ENCODE assay signal across 18 cellular contexts in the genomic region with DNA sequence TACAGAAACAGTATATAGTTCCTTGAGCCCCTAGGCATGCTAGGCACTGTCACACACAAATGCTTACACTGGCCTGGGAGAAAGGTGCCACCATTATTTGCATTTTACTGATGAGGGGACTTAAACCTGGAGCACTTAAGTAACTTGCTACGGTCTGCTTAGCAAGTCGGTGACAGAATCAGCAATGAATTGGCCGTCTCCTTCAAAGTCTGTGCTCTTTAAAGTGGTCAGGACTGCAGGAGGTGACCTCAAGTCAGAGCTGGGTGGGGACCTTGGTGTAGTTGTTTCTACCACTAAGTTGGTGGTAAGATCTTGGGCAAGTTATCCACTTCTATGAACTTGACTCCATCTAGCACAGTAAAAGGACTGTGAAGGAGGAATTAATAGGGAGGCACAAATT. TPM values are rescaled to one million over a fixed set of nuclear protein-coding genes. Genes with fewer than 3 reads are reported as not detected.
DNase-seq lines count a peak whose midpoint lies in the region; ATAC-seq, FAIRE-seq and TF ChIP-seq lines count a peak whose summit lies in the region.
"Had no signal": no experiment of that assay in that cellular context is flagged by ENCODE, and none has a peak within 500 bp of the region (broad histone marks: within the 10 kb centered on the region; RNA-seq: fewer than 3 reads in every experiment).

No MANE protein-coding gene starts in this region.

- TF ChIP-seq CTCF in Loucy (conservative IDR thresholded peaks at IDR 0.05; ENCODE audit: low read length) = no peak

- peak overlapping the region; percentile 63 for H3K4me3 ChIP-seq in Loucy (ENCODE audit: low read length, poor library complexity, severe bottlenecking)
- H3K4me3 ChIP-seq: A549, GM23338 had no signal

- H3K27me3 Mint-ChIP-seq in activated naive CD4-positive, alpha-beta T cell treated with anti-CD3 and anti-CD28 coated beads for 36 hours (ENCODE audit: low read depth) = no peaks in the 10 kb centered on the region

- peak overlapping the region; percentile 36; the same call in 1 of the 2 replicates for H2AFZ ChIP-seq in Loucy (ENCODE audit: low read length)
- H2AFZ ChIP-seq: GM23338 had no signal

- no peak for ATAC-seq in GM19035 (IDR thresholded peaks at IDR 0.05; ENCODE audit: unreplicated experiment)
- ATAC-seq: CD8-positive, alpha-beta T cell had no signal

- peak overlapping the region; percentile 70 for H3K4me2 ChIP-seq in Loucy (ENCODE audit: low read depth, low read length, poor library complexity, severe bottlenecking)
- H3K4me2 ChIP-seq: A549, GM23338 had no signal

- no peaks in the 10 kb centered on the region for H3K27me3 ChIP-seq in Loucy (ENCODE audit: insufficient read depth, low read length, poor library complexity, severe bottlenecking)

- H3K36me3 Mint-ChIP-seq in activated naive CD4-positive, alpha-beta T cell treated with anti-CD3 and anti-CD28 coated beads for 36 hours (ENCODE audit: low read depth) = no peaks in the 10 kb centered on the region
- H3K36me3 Mint-ChIP-seq: CD14-positive monocyte; CD8-positive, alpha-beta T cell had no signal

- H3K9me3 ChIP-seq in Loucy (ENCODE audit: insufficient read depth, low read depth, low read length) = no peaks in the 10 kb centered on the region; the same call in 1 of the 2 replicates

- H3K36me3 ChIP-seq in Loucy (ENCODE audit: insufficient read depth, low read length) = no peaks in the 10 kb centered on the region

- FAIRE-seq in RCC 7860 (lab: Jason Lieb, UNC) = peak; percentile 81
- FAIRE-seq: A549, D721Med, G401.6, GM12891 had no signal

- no peak overlapping the region for H3K27ac Mint-ChIP-seq in activated naive CD4-positive, alpha-beta T cell treated with anti-CD3 and anti-CD28 coated beads for 36 hours
- H3K27ac Mint-ChIP-seq: CD8-positive, alpha-beta T cell; GM23338 had no signal

- H3K9me2 ChIP-seq in Loucy (replicated peaks; ENCODE audit: low read depth, low read length) = no peaks in the 10 kb centered on the region

- no peak overlapping the region for H3K4me3 Mint-ChIP-seq in activated naive CD4-positive, alpha-beta T cell treated with anti-CD3 and anti-CD28 coated beads for 36 hours
- H3K4me3 Mint-ChIP-seq: CD14-positive monocyte; CD8-positive, alpha-beta T cell; GM23338 had no signal

- H3K9me3 Mint-ChIP-seq in activated naive CD4-positive, alpha-beta T cell treated with anti-CD3 and anti-CD28 coated beads for 36 hours = peaks cover 6% of the 10 kb centered on the region
- H3K9me3 Mint-ChIP-seq: CD8-positive, alpha-beta T cell; GM23338 had no signal

- peaks cover 3% of the 10 kb centered on the region; the same call in 1 of the 2 replicates for H3K79me2 ChIP-seq in Loucy (ENCODE audit: insufficient read depth, low read length)

- no peaks in the 10 kb centered on the region for H4K20me1 ChIP-seq in Loucy (ENCODE audit: insufficient read depth, low read length, poor library complexity, severe bottlenecking)

- no peaks in the 10 kb centered on the region for H3F3A ChIP-seq in Loucy (ENCODE audit: low read depth)

- no peaks in the 10 kb centered on the region for H3K4me1 Mint-ChIP-seq in activated naive CD4-positive, alpha-beta T cell treated with anti-CD3 and anti-CD28 coated beads for 36 hours (ENCODE audit: low read depth)

- H3K9ac ChIP-seq in Loucy (ENCODE audit: low read depth, low read length, poor library complexity, severe bottlenecking) = no peak overlapping the region

- peaks cover 33% of the 10 kb centered on the region for H3K4me1 ChIP-seq in Loucy (ENCODE audit: insufficient read depth, low read length, poor library complexity, severe bottlenecking)

- CTCF ChIA-PET in activated naive CD4-positive, alpha-beta T cell treated with anti-CD3 and anti-CD28 coated beads for 36 hours (lab: Charles Lee) = no interaction called here

- intact Hi-C loops in activated naive CD4-positive, alpha-beta T cell treated with anti-CD3 and anti-CD28 coated beads for 36 hours (cut with micrococcal nuclease) = no loop called here

- DNase-seq in RCC 7860 (ENCODE audit: low spot score) = peak; percentile 38
- peak; percentile 62 for DNase-seq in glomerular visceral epithelial cell (ENCODE audit: extremely low spot score)
- DNase-seq in renal cortical epithelial cell (ENCODE audit: low read depth) = peak; percentile 63
- no peak for DNase-seq in SKM-1 (lab: John Stamatoyannopoulos, UW; ENCODE audit: unreplicated experiment)
- DNase-seq in activated naive CD4-positive, alpha-beta T cell treated with anti-CD3 and anti-CD28 coated beads for 36 hours = no peak
- DNase-seq: CD8-positive, alpha-beta T cell; COR-L47; DMS153; DMS79 treated with DMSO at 0.1 percent for 48 hours; H7 had no signal

RNA-seq across cellular contexts. Expression of a gene that starts 34.8 kb away (rescaled TPM):
- 103 and 263 TPM in 2 replicates for total RNA-seq in renal cortical epithelial cell
- 1 to 10 TPM; 4.3 to 6.1 TPM for total RNA-seq in activated naive CD4-positive, alpha-beta T cell treated with anti-CD3 and anti-CD28 coated beads for 36 hours

Comparison
In these comparisons a context has a peak if more than half of its experiments do, and no peak if none do; other contexts are left out.
1. DNase-seq: peak in RCC 7860 (single experiment), glomerular visceral epithelial cell (single experiment) and renal cortical epithelial cell (single experiment); none in SKM-1 (single experiment) and activated naive CD4-positive, alpha-beta T cell treated with anti-CD3 and anti-CD28 coated beads for 36 hours (single experiment).
2. RNA of a gene that starts 34.8 kb away (total RNA-seq): 103 to 263 TPM in renal cortical epithelial cell; 4.3 to 6.1 TPM in activated naive CD4-positive, alpha-beta T cell treated with anti-CD3 and anti-CD28 coated beads for 36 hours; every median in the first group is over 10 times any median in the second.